Comparison of ENCODE assay signal across 17 cellular contexts in the genomic region with DNA sequence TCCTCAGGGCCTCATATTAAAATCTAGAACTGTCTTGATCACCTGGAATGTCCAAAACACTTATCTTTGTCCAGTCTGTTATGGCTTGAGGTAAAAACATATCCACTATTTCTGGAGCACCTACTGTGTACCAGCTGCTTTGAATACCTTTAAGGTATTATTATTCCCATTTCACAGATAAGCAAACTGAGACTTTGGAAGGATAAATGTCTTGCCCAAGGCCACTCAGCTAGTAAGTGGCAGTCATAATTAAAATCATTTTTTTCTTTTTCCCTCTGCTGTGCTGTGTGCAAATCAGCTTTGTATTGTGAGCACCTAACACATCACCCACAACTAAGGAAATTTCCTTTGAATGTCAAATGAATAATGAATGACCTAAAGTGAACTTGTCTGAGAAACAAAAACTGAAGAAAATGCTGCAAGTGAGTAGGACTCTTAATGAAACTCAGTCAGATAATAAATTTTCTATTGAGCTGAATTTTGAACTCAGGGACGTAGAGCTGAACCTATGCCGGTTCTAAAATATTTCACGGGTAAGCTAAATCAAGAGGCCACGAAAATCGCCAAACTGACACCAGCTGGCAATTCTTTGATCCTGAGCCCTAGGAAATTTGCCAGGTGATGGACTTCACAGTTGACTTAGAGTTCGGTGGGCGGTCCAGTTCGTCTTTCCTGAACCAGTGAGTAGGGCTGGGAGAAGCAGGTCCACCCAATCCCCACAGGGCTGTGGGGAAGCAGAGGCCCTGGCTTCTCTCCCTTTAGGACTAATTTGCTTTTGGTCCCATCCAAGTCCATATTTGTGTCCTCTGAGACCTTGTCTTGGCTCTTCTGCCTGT.
"Had no signal": no experiment of that assay in that cellular context is flagged by ENCODE, and none has a peak within 500 bp of the region (broad histone marks: within the 10 kb centered on the region; RNA-seq: fewer than 3 reads in every experiment).

No MANE protein-coding gene starts in this region.

- H3K4me3 ChIP-seq: coronary artery, spleen, tibial artery had no signal

- ATAC-seq: activated CD4-positive, CD25-positive, alpha-beta regulatory T cell treated with anti-CD3 and anti-CD28 coated beads, Interleukin-2, amount 50 U/mL, for 24 hours; activated T-cell treated with anti-CD3 and anti-CD28 coated beads, Interleukin-2, amount 50 U/mL, for 4 hours; T-cell had no signal

- H3K27me3 ChIP-seq: spleen, tibial artery had no signal

- H3K4me1 ChIP-seq: spleen, tibial artery had no signal

- H3K9me3 ChIP-seq: tibial artery had no signal

- H3K27ac ChIP-seq: coronary artery, epithelial cell of prostate, spleen, tibial artery, VCaP had no signal

- H3K36me3 ChIP-seq: spleen, tibial artery had no signal

- DNase-seq: activated CD4-positive, alpha-beta T cell treated with anti-CD3 and anti-CD28 coated beads, Interleukin-2, amount 10 ng/mL, durations not matched to agents 7 days and 5 days; activated CD8-positive, alpha-beta memory T cell treated with anti-CD3 and anti-CD28 coated beads, Interleukin-2, amount 50 U/mL, for 4 hours; activated naive CD4-positive, alpha-beta T cell; activated T-cell treated with anti-CD3 and anti-CD28 coated beads, Interleukin-2, amount 50 U/mL, for 4 hours; cerebellar nuclear complex; hippocampal formation; occipital lobe; spleen; stimulated activated CD4-positive, alpha-beta T cell treated with anti-CD3 and anti-CD28 coated beads, Interleukin-4, amount 100 ng/mL, for 24 hours; stimulated activated naive CD4-positive, alpha-beta T cell treated with Interleukin-2 at 50 U/mL for 16 hours; substantia nigra; T-cell; tibial artery had no signal
